In genomic region chr7:22559829-22560489, GRCh38 we compare ENCODE assay signal across 8 cellular contexts. TPM values are rescaled to one million over a fixed set of nuclear protein-coding genes. Genes with fewer than 3 reads are reported as not detected.
DNase-seq lines count a peak whose midpoint lies in the region; ATAC-seq and TF ChIP-seq lines count a peak whose summit lies in the region.

No MANE protein-coding gene starts in this region.

- TF ChIP-seq CTCF in HFFc6 (IDR thresholded peaks at IDR 0.05) = peak; percentile 97
- peak; percentile 95 for TF ChIP-seq CTCF in left ventricle myocardium inferior (IDR thresholded peaks at IDR 0.05; ENCODE audit: borderline replicate concordance)

- peak overlapping the region; percentile 82 for H3K27ac ChIP-seq in left ventricle myocardium inferior (replicated peaks)

- intact Hi-C loops in left ventricle myocardium inferior (cut with micrococcal nuclease) = loop anchor here (2.0 to 5.0 kb wide), 2 partner anchors 167 to 297 kb away; partner anchors contain the start of gene IL6

- DNase-seq in GF-D8 (lab: John Stamatoyannopoulos, UW) = peak; percentile 5
- peak; percentile 86 for DNase-seq in HFFc6
- DNase-seq in NCI-H146 treated with DMSO at 0.1 percent for 48 hours (lab: John Stamatoyannopoulos, UW; ENCODE audit: unreplicated experiment) = peak; percentile 95
- peak; percentile 19 to 72 (median 56) for DNase-seq in T-cell
- DNase-seq in amniotic epithelial cell (ENCODE audit: low read depth) = peak; percentile 75
- DNase-seq in left ventricle myocardium inferior = peak; percentile 60
- peak; percentile 76 for DNase-seq in retina
- no peak for DNase-seq in OCI-M2 (lab: John Stamatoyannopoulos, UW; ENCODE audit: unreplicated experiment)

- H3K4me1 Mint-ChIP-seq in HFFc6 (ENCODE audit: low read depth) (peaks cover 51% of the 10 kb centered on the region), T-cell (peaks cover 27 to 34% (median 28%) of the 10 kb centered on the region in 3 donors)

- H3K27me3 ChIP-seq in left ventricle myocardium inferior (ENCODE audit: low read depth) = no peaks in the 10 kb centered on the region

- POLR2A ChIA-PET in T-cell (lab: Charles Lee) = no interaction called here

- peak overlapping the region; percentile 77 for H3K27ac Mint-ChIP-seq in HFFc6
- H3K27ac Mint-ChIP-seq in T-cell = no peak overlapping the region

- no peaks in the 10 kb centered on the region for H3K36me3 ChIP-seq in left ventricle myocardium inferior

- no peaks in the 10 kb centered on the region for H3K36me3 Mint-ChIP-seq in HFFc6 (ENCODE audit: low read depth)
- H3K36me3 Mint-ChIP-seq in T-cell = no peaks in the 10 kb centered on the region

- H3K4me3 ChIP-seq in left ventricle myocardium inferior = no peak overlapping the region

- H3K4me3 Mint-ChIP-seq in HFFc6 (peak overlapping the region; percentile 24; the same call in 1 of the 2 replicates), T-cell (no peak overlapping the region)

- peaks cover 48% of the 10 kb centered on the region for H3K4me1 ChIP-seq in left ventricle myocardium inferior

- ATAC-seq in T-cell (replicated peaks in 1 of 4) = peak; percentile 62 to 94 (median 74)

- CTCF ChIA-PET in T-cell (lab: Charles Lee) = interaction anchor here (0.5 to 8.7 kb wide), 25 partner anchors 19 to 1582 kb away, joined by 3 to 102 read pairs (median 4); partner anchors contain the start of gene IL6 (in 2 of the 2)

- no peaks in the 10 kb centered on the region for H3K9me3 ChIP-seq in left ventricle myocardium inferior (replicated peaks)

- H3K27me3 Mint-ChIP-seq in HFFc6 (ENCODE audit: insufficient read depth) (peaks cover 2% of the 10 kb centered on the region; the same call in 1 of the 2 replicates), T-cell (peaks cover 13 to 18% of the 10 kb centered on the region in 2 donors)

- no peaks in the 10 kb centered on the region for H3K9me3 Mint-ChIP-seq in HFFc6
- no peaks in the 10 kb centered on the region for H3K9me3 Mint-ChIP-seq in T-cell

RNA-seq across cellular contexts. Expression of gene STEAP1B, which starts 60.0 kb away (rescaled TPM):
- 100 to 1,000 TPM in 1 of 6 experiments, 10 to 100 TPM in 5; 36.6 to 101 (median 92.6) TPM for total RNA-seq in HFFc6 (2021; fragmentation: NEBNext Ultra II Directional; extraction: Animal tissue kit (Norgen Biotek cat#: 25700))
- total RNA-seq in T-cell (under 1 TPM in 4 of 5 donors, not detected in 1; 0.28 to 0.44 (median 0.31) TPM), left ventricle myocardium inferior (0.63 TPM)

Comparison
In these comparisons a context has a peak if more than half of its experiments do, and no peak if none do; other contexts are left out.
1. RNA of gene STEAP1B, which starts 60.0 kb away (total RNA-seq): 36.6 to 101 TPM in HFFc6; 0.63 TPM in left ventricle myocardium inferior (single experiment) and 0.28 to 0.44 TPM in T-cell; every median in the first group is over 10 times any median in the second.